ENCODE assay signal across 10 cellular contexts in the genomic region with DNA sequence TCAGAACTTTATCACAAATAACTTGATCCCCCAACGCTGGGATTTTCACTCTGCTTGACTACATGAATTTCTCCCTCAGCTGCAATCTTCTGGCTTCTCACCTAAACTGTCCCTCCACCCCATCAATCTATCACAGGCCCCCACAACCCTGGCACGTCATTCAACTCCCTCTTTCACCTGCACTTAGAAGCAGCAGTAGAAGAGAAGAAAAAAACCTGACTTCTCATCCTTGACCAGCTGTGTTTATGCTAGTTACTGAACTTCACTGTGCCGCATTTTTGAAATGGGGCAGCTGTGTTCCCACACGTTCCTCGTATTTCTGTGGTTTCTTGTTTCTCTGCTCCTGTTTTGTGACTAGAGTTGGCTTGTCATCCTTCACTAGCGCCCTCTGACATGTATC. TPM values are rescaled to one million over a fixed set of nuclear protein-coding genes. Genes with fewer than 3 reads are reported as not detected.
DNase-seq lines count a peak whose midpoint lies in the region; ATAC-seq and TF ChIP-seq lines count a peak whose summit lies in the region.
"Had no signal": no experiment of that assay in that cellular context is flagged by ENCODE, and none has a peak within 500 bp of the region (broad histone marks: within the 10 kb centered on the region; RNA-seq: fewer than 3 reads in every experiment).

No MANE protein-coding gene starts in this region.

- H3K4me3 Mint-ChIP-seq in activated naive CD8-positive, alpha-beta T cell treated with anti-CD3 and anti-CD28 coated beads, Interleukin-2, amount 50 U/mL, for 24 hours, result no peak overlapping the region
- H3K4me3 Mint-ChIP-seq in activated naive CD8-positive, alpha-beta T cell treated with anti-CD3 and anti-CD28 coated beads for 36 hours, result no peak overlapping the region

- peak overlapping the region; percentile 16 for H3K27ac Mint-ChIP-seq in activated naive CD8-positive, alpha-beta T cell treated with anti-CD3 and anti-CD28 coated beads, Interleukin-2, amount 50 U/mL, for 24 hours
- no peak overlapping the region for H3K27ac Mint-ChIP-seq in activated naive CD8-positive, alpha-beta T cell treated with anti-CD3 and anti-CD28 coated beads for 36 hours

- H3K9me3 Mint-ChIP-seq in activated naive CD8-positive, alpha-beta T cell treated with anti-CD3 and anti-CD28 coated beads, Interleukin-2, amount 50 U/mL, for 24 hours, result no peaks in the 10 kb centered on the region
- peaks cover 1% of the 10 kb centered on the region for H3K9me3 Mint-ChIP-seq in activated naive CD8-positive, alpha-beta T cell treated with anti-CD3 and anti-CD28 coated beads for 36 hours

- H3K4me1 Mint-ChIP-seq in activated naive CD8-positive, alpha-beta T cell treated with anti-CD3 and anti-CD28 coated beads, Interleukin-2, amount 50 U/mL, for 24 hours, result peaks cover 23% of the 10 kb centered on the region
- peaks cover 25% of the 10 kb centered on the region for H3K4me1 Mint-ChIP-seq in activated naive CD8-positive, alpha-beta T cell treated with anti-CD3 and anti-CD28 coated beads for 36 hours

- H3K4me3 ChIP-seq in choroid plexus epithelial cell (ENCODE audit: low read depth, low read length), result no peak overlapping the region

- peaks cover 16% of the 10 kb centered on the region for H3K36me3 Mint-ChIP-seq in activated naive CD8-positive, alpha-beta T cell treated with anti-CD3 and anti-CD28 coated beads, Interleukin-2, amount 50 U/mL, for 24 hours (ENCODE audit: low read depth)
- peaks cover 8% of the 10 kb centered on the region for H3K36me3 Mint-ChIP-seq in activated naive CD8-positive, alpha-beta T cell treated with anti-CD3 and anti-CD28 coated beads for 36 hours

- H3K27me3 Mint-ChIP-seq in activated naive CD8-positive, alpha-beta T cell treated with anti-CD3 and anti-CD28 coated beads, Interleukin-2, amount 50 U/mL, for 24 hours, result no peaks in the 10 kb centered on the region
- no peaks in the 10 kb centered on the region for H3K27me3 Mint-ChIP-seq in activated naive CD8-positive, alpha-beta T cell treated with anti-CD3 and anti-CD28 coated beads for 36 hours

- ATAC-seq in activated naive CD8-positive, alpha-beta T cell treated with anti-CD3 and anti-CD28 coated beads, Interleukin-2, amount 50 U/mL, for 24 hours, result peak; percentile 33
- ATAC-seq in HG03342 (IDR thresholded peaks at IDR 0.05; ENCODE audit: unreplicated experiment) (peak; percentile 66), HG03442 (IDR thresholded peaks at IDR 0.05; ENCODE audit: unreplicated experiment) (no peak)

- no peak for DNase-seq in activated naive CD8-positive, alpha-beta T cell treated with anti-CD3 and anti-CD28 coated beads, Interleukin-2, amount 50 U/mL, for 24 hours
- DNase-seq in activated naive CD8-positive, alpha-beta T cell treated with anti-CD3 and anti-CD28 coated beads for 36 hours, result no peak
- DNase-seq in choroid plexus epithelial cell (ENCODE audit: low read depth), result peak; percentile 77
- peak; percentile 6 for DNase-seq in superior temporal gyrus (ENCODE audit: extremely low spot score)
- DNase-seq in GDM1 (lab: John Stamatoyannopoulos, UW), result no peak
- DNase-seq in NCI-H524 treated with DMSO at 0.1 percent for 48 hours (lab: John Stamatoyannopoulos, UW), result no peak
- DNase-seq: BE2C; stimulated activated CD4-positive, alpha-beta T cell treated with anti-CD3 and anti-CD28 coated beads, Interleukin-15, amount 100 ng/mL, for 24 hours had no signal

- no peak for TF ChIP-seq CTCF in choroid plexus epithelial cell (conservative IDR thresholded peaks at IDR 0.05; ENCODE audit: low read depth, low read length)

RNA-seq across cellular contexts. Expression of gene ITPR2, which starts 35.0 kb away (rescaled TPM):
- total RNA-seq in activated naive CD8-positive, alpha-beta T cell treated with anti-CD3 and anti-CD28 coated beads for 36 hours, result 10 to 100 TPM; 27.3 TPM

Comparison
In these comparisons a context has a peak if more than half of its experiments do, and no peak if none do; other contexts are left out.
1. DNase-seq: peak in choroid plexus epithelial cell (single experiment) and superior temporal gyrus (single experiment); none in activated naive CD8-positive, alpha-beta T cell treated with anti-CD3 and anti-CD28 coated beads, Interleukin-2, amount 50 U/mL, for 24 hours (single experiment), activated naive CD8-positive, alpha-beta T cell treated with anti-CD3 and anti-CD28 coated beads for 36 hours (single experiment), GDM1 (single experiment) and NCI-H524 treated with DMSO at 0.1 percent for 48 hours (single experiment).